ENCODE assay signal across 31 cellular contexts in the genomic region with DNA sequence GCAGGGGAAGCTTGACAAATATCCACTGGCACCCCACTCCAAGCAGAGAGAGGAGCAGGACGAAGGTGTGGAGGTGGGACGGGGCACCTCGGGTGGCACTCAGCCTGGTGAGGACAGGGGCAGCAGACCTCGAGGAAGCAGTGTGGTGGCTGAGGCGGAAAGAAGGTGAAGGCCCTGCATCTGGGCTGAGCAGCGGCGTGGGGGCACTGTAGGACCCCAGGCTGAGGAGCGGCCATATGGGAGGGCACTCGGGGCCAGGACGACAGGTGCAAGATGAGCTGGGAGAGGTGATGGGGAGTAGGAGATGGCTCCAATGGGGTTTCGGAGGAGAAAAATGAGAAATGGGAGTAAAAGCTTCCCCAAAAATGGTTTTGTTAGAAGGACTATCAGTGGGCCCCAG.
"Had no signal": no experiment of that assay in that cellular context is flagged by ENCODE, and none has a peak within 500 bp of the region (broad histone marks: within the 10 kb centered on the region; RNA-seq: fewer than 3 reads in every experiment).

No MANE protein-coding gene starts in this region.

- H3K27me3 ChIP-seq: adrenal gland, body of pancreas, colonic mucosa, gastroesophageal sphincter had no signal

- DNase-seq: activated CD4-positive, alpha-beta memory T cell treated with anti-CD3 and anti-CD28 coated beads for 36 hours; activated CD4-positive, alpha-beta T cell treated with anti-CD3 and anti-CD28 coated beads for 36 hours; activated CD4-positive, alpha-beta T cell treated with anti-CD3 and anti-CD28 coated beads, Interleukin-2, amount 10 ng/mL, durations not matched to agents 24 days and 14 days; activated CD4-positive, CD25-positive, alpha-beta regulatory T cell; activated CD4-positive, CD25-positive, alpha-beta regulatory T cell treated with anti-CD3 and anti-CD28 coated beads, Interleukin-2, amount 50 U/mL, for 72 hours; activated CD8-positive, alpha-beta memory T cell treated with anti-CD3 and anti-CD28 coated beads, Interleukin-2, amount 10 ng/mL, durations not matched to agents 7 days and 5 days; activated CD8-positive, alpha-beta memory T cell treated with anti-CD3 and anti-CD28 coated beads, Interleukin-2, amount 50 U/mL, for 48 hours; activated CD8-positive, alpha-beta T cell treated with anti-CD3 and anti-CD28 coated beads, Interleukin-2, amount 10 ng/mL, durations not matched to agents 7 days and 5 days; activated gamma-delta T cell; activated naive CD4-positive, alpha-beta T cell; activated naive CD4-positive, alpha-beta T cell treated with anti-CD3 and anti-CD28 coated beads, Interleukin-2, amount 50 U/mL, for 16 hours; activated naive CD8-positive, alpha-beta T cell treated with anti-CD3 and anti-CD28 coated beads for 36 hours; activated naive CD8-positive, alpha-beta T cell treated with anti-CD3 and anti-CD28 coated beads, Interleukin-2, amount 50 U/mL, for 24 hours; activated T-cell treated with anti-CD3 and anti-CD28 coated beads for 4 hours; activated T-cell treated with anti-CD3 and anti-CD28 coated beads, Interleukin-2, amount 50 U/mL, for 24 hours; activated T-cell treated with anti-CD3 and anti-CD28 coated beads, Interleukin-2, amount 50 U/mL, for 72 hours; adrenal gland; amygdala; aorta; body of pancreas; effector CD8-positive, alpha-beta T cell; esophagus squamous epithelium; foreskin melanocyte; SW 1271; T-helper 1 cell; T-helper 17 cell; T1000 had no signal

- H3K4me1 ChIP-seq: adrenal gland, colonic mucosa, esophagus squamous epithelium, gastroesophageal sphincter had no signal

- H3K36me3 ChIP-seq: adrenal gland, colonic mucosa had no signal

- H3K27ac ChIP-seq: adrenal gland, colonic mucosa, epithelial cell of prostate, esophagus squamous epithelium, gastroesophageal sphincter had no signal

- H3K9me3 Mint-ChIP-seq: activated CD4-positive, alpha-beta memory T cell treated with anti-CD3 and anti-CD28 coated beads for 36 hours; activated CD4-positive, alpha-beta T cell treated with anti-CD3 and anti-CD28 coated beads, Interleukin-2, amount 10 ng/mL, durations not matched to agents 24 days and 14 days; activated naive CD8-positive, alpha-beta T cell treated with anti-CD3 and anti-CD28 coated beads for 36 hours; activated naive CD8-positive, alpha-beta T cell treated with anti-CD3 and anti-CD28 coated beads, Interleukin-2, amount 50 U/mL, for 24 hours; activated T-cell treated with anti-CD3 and anti-CD28 coated beads, Interleukin-2, amount 50 U/mL, for 24 hours; activated T-cell treated with anti-CD3 and anti-CD28 coated beads, Interleukin-2, amount 50 U/mL, for 72 hours; T-helper 2 cell treated with Interferon-gamma antibody and Interleukin-4, amounts not matched to agents 5 μg/mL and 100 μg/mL, for 36 hours had no signal

- ATAC-seq: activated CD4-positive, alpha-beta T cell treated with anti-CD3 and anti-CD28 coated beads for 36 hours; activated CD8-positive, alpha-beta memory T cell treated with anti-CD3 and anti-CD28 coated beads, Interleukin-2, amount 10 ng/mL, durations not matched to agents 7 days and 5 days; activated CD8-positive, alpha-beta T cell treated with anti-CD3 and anti-CD28 coated beads, Interleukin-2, amount 10 ng/mL, durations not matched to agents 7 days and 5 days; activated naive CD8-positive, alpha-beta T cell treated with anti-CD3 and anti-CD28 coated beads, Interleukin-2, amount 50 U/mL, for 24 hours; activated T-cell treated with anti-CD3 and anti-CD28 coated beads, Interleukin-2, amount 50 U/mL, for 72 hours; body of pancreas; T-helper 17 cell had no signal

- H3K27ac Mint-ChIP-seq: activated CD4-positive, alpha-beta memory T cell treated with anti-CD3 and anti-CD28 coated beads for 36 hours; activated CD4-positive, alpha-beta T cell treated with anti-CD3 and anti-CD28 coated beads for 36 hours; activated CD4-positive, alpha-beta T cell treated with anti-CD3 and anti-CD28 coated beads, Interleukin-2, amount 10 ng/mL, durations not matched to agents 24 days and 14 days; activated CD8-positive, alpha-beta memory T cell treated with anti-CD3 and anti-CD28 coated beads, Interleukin-2, amount 10 ng/mL, durations not matched to agents 7 days and 5 days; activated CD8-positive, alpha-beta T cell treated with anti-CD3 and anti-CD28 coated beads, Interleukin-2, amount 10 ng/mL, durations not matched to agents 7 days and 5 days; activated naive CD8-positive, alpha-beta T cell treated with anti-CD3 and anti-CD28 coated beads for 36 hours; activated naive CD8-positive, alpha-beta T cell treated with anti-CD3 and anti-CD28 coated beads, Interleukin-2, amount 50 U/mL, for 24 hours; activated T-cell treated with anti-CD3 and anti-CD28 coated beads, Interleukin-2, amount 50 U/mL, for 24 hours; activated T-cell treated with anti-CD3 and anti-CD28 coated beads, Interleukin-2, amount 50 U/mL, for 72 hours; T-helper 17 cell; T-helper 2 cell treated with Interferon-gamma antibody and Interleukin-4, amounts not matched to agents 5 μg/mL and 100 μg/mL, for 36 hours had no signal

- H3K4me3 ChIP-seq: adrenal gland, body of pancreas, colonic mucosa, esophagus squamous epithelium, gastroesophageal sphincter had no signal

- H3K9me3 ChIP-seq: adrenal gland, body of pancreas, colonic mucosa, esophagus squamous epithelium, gastroesophageal sphincter had no signal

- H3K36me3 Mint-ChIP-seq: activated CD4-positive, alpha-beta memory T cell treated with anti-CD3 and anti-CD28 coated beads for 36 hours; activated CD8-positive, alpha-beta memory T cell treated with anti-CD3 and anti-CD28 coated beads, Interleukin-2, amount 10 ng/mL, durations not matched to agents 7 days and 5 days; activated naive CD8-positive, alpha-beta T cell treated with anti-CD3 and anti-CD28 coated beads for 36 hours had no signal
